In genomic region chr14:55117816-55118441, GRCh38 we compare ENCODE assay signal across 12 cellular contexts.
A peak's percentile ranks its signal among the peaks of the same experiment; 100 is the strongest.
DNase-seq lines count a peak whose midpoint lies in the region; ATAC-seq and TF ChIP-seq lines count a peak whose summit lies in the region.
"Had no signal": no experiment of that assay in that cellular context is flagged by ENCODE, and none has a peak within 500 bp of the region (broad histone marks: within the 10 kb centered on the region; RNA-seq: fewer than 3 reads in every experiment).

No MANE protein-coding gene starts in this region.

- H3K27me3 ChIP-seq in muscle layer of duodenum (ENCODE audit: low read depth, low read length): no peaks in the 10 kb centered on the region

- H3K4me3 ChIP-seq in choroid plexus epithelial cell (ENCODE audit: low read depth, low read length) (no peak overlapping the region), muscle layer of duodenum (ENCODE audit: low read depth in 1 of 2, low read length in 2 of 2) (no peak overlapping the region)

- H3K9me3 ChIP-seq in muscle layer of duodenum (ENCODE audit: control insufficient read depth in 1 of 2, low read length in 2 of 2): no peaks in the 10 kb centered on the region

- peaks cover 39% of the 10 kb centered on the region for H3K4me1 Mint-ChIP-seq in nephron progenitor cell

- no peak for ATAC-seq in HG02973 (IDR thresholded peaks at IDR 0.05; ENCODE audit: unreplicated experiment)

- H3K36me3 ChIP-seq in muscle layer of duodenum (ENCODE audit: control insufficient read depth in 1 of 2, insufficient read depth in 2 of 2, low read length in 2 of 2): no peaks in the 10 kb centered on the region

- peaks cover 7 to 13% of the 10 kb centered on the region in 2 donors for H3K4me1 ChIP-seq in muscle layer of duodenum (ENCODE audit: control insufficient read depth in 1 of 2, insufficient read depth in 2 of 2, low read length in 2 of 2)

- H3K27ac Mint-ChIP-seq in nephron progenitor cell: no peak overlapping the region
- H3K27ac Mint-ChIP-seq: activated CD4-positive, alpha-beta memory T cell treated with anti-CD3 and anti-CD28 coated beads, Interleukin-2, amount 10 ng/mL, durations not matched to agents 7 days and 5 days had no signal

- DNase-seq in AML-193 (lab: John Stamatoyannopoulos, UW) (peak; percentile 83 to 85), NOMO-1 treated with dmso at 0.1 percent for 144 hours (lab: John Stamatoyannopoulos, UW; ENCODE audit: unreplicated experiment) (peak; percentile 70), choroid plexus epithelial cell (ENCODE audit: low read depth) (peak; percentile 60), cortex of kidney (lab: John Stamatoyannopoulos, UW) (no peak), nephron progenitor cell (no peak)
- no peak for DNase-seq in stimulated activated CD4-positive, alpha-beta T cell treated with anti-CD3 and anti-CD28 coated beads, Interleukin-12 subunit alpha, Interleukin-12 subunit beta, amount 100 ng/mL, for 4 hours
- DNase-seq: activated CD4-positive, alpha-beta memory T cell treated with anti-CD3 and anti-CD28 coated beads, Interleukin-2, amount 10 ng/mL, durations not matched to agents 7 days and 5 days; left cardiac atrium; small intestine; substantia nigra had no signal

- TF ChIP-seq CTCF in choroid plexus epithelial cell (conservative IDR thresholded peaks at IDR 0.05; ENCODE audit: low read depth, low read length) (no peak), nephron progenitor cell (IDR thresholded peaks at IDR 0.05) (no peak)

- peak overlapping the region; percentile 54 for H3K27ac ChIP-seq in muscle layer of duodenum (ENCODE audit: low read length)

- no peaks in the 10 kb centered on the region for H3K9me3 Mint-ChIP-seq in nephron progenitor cell
- H3K9me3 Mint-ChIP-seq: activated CD4-positive, alpha-beta memory T cell treated with anti-CD3 and anti-CD28 coated beads, Interleukin-2, amount 10 ng/mL, durations not matched to agents 7 days and 5 days had no signal

- H3K36me3 Mint-ChIP-seq in nephron progenitor cell (ENCODE audit: low read depth): no peaks in the 10 kb centered on the region

- peaks cover 5% of the 10 kb centered on the region for H3K27me3 Mint-ChIP-seq in nephron progenitor cell (ENCODE audit: low read depth, poor library complexity)

- H3K4me3 Mint-ChIP-seq in nephron progenitor cell: no peak overlapping the region
- H3K4me3 Mint-ChIP-seq: activated CD4-positive, alpha-beta memory T cell treated with anti-CD3 and anti-CD28 coated beads, Interleukin-2, amount 10 ng/mL, durations not matched to agents 7 days and 5 days had no signal

Comparison
In these comparisons a context has a peak if more than half of its experiments do, and no peak if none do; other contexts are left out.
1. DNase-seq: peak in AML-193 (2 of 2), NOMO-1 treated with dmso at 0.1 percent for 144 hours (single experiment) and choroid plexus epithelial cell (single experiment); none in cortex of kidney (single experiment), nephron progenitor cell (single experiment) and stimulated activated CD4-positive, alpha-beta T cell treated with anti-CD3 and anti-CD28 coated beads, Interleukin-12 subunit alpha, Interleukin-12 subunit beta, amount 100 ng/mL, for 4 hours (single experiment).